22 cellular contexts compared by ENCODE assay signal in the genomic region with DNA sequence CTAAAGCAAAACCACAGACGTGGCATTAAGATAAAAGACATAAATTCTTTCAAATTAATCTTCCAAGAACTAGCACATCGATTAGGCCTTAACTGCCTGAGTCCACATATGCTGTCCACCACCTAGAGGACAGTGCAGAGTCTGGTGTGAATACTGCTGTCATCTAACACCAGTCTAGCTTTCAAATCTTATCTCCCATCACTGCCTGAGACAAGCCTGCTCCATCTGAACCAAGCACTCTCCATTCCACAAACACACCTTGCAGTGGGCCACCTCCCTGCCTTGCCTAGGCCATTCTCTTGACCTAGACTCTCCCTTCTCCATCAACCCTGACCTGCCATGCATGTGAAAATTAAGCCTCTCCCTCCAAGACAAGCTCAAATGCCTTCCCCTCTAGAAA.
"Had no signal": no experiment of that assay in that cellular context is flagged by ENCODE, and none has a peak within 500 bp of the region (broad histone marks: within the 10 kb centered on the region; RNA-seq: fewer than 3 reads in every experiment).

No MANE protein-coding gene starts in this region.

- H3K4me3 ChIP-seq: SJSA1 had no signal

- H3K27me3 ChIP-seq: SJSA1 had no signal

- H3K4me1 Mint-ChIP-seq: activated CD4-positive, alpha-beta memory T cell treated with anti-CD3 and anti-CD28 coated beads, Interleukin-2, amount 10 ng/mL, durations not matched to agents 7 days and 5 days; activated CD4-positive, alpha-beta T cell treated with anti-CD3 and anti-CD28 coated beads, Interleukin-2, amount 10 ng/mL, durations not matched to agents 7 days and 5 days; activated naive CD4-positive, alpha-beta T cell treated with anti-CD3 and anti-CD28 coated beads, Interleukin-2, amount 10 ng/mL, durations not matched to agents 7 days and 5 days; activated naive CD8-positive, alpha-beta T cell treated with anti-CD3 and anti-CD28 coated beads for 36 hours; T-cell had no signal

- H3K27ac Mint-ChIP-seq: activated CD4-positive, alpha-beta memory T cell treated with anti-CD3 and anti-CD28 coated beads, Interleukin-2, amount 10 ng/mL, durations not matched to agents 7 days and 5 days; activated CD4-positive, alpha-beta T cell treated with anti-CD3 and anti-CD28 coated beads, Interleukin-2, amount 10 ng/mL, durations not matched to agents 7 days and 5 days; activated naive CD4-positive, alpha-beta T cell treated with anti-CD3 and anti-CD28 coated beads, Interleukin-2, amount 10 ng/mL, durations not matched to agents 7 days and 5 days; activated naive CD8-positive, alpha-beta T cell treated with anti-CD3 and anti-CD28 coated beads for 36 hours; activated T-cell treated with anti-CD3 and anti-CD28 coated beads, Interleukin-2, amount 50 U/mL, for 72 hours; activated T-helper 2 cell treated with anti-CD3 and anti-CD28 coated beads, Interferon-gamma antibody, Interleukin-2, Interleukin-4, amounts not matched to agents 10 μg/mL and 5 μg/mL and 100 μg/mL, durations not matched to agents 14 hours and 24 hours and 36 hours; T-cell had no signal

- H3K27me3 Mint-ChIP-seq: activated CD4-positive, alpha-beta memory T cell treated with anti-CD3 and anti-CD28 coated beads, Interleukin-2, amount 10 ng/mL, durations not matched to agents 7 days and 5 days; activated CD4-positive, alpha-beta T cell treated with anti-CD3 and anti-CD28 coated beads, Interleukin-2, amount 10 ng/mL, durations not matched to agents 7 days and 5 days; activated naive CD8-positive, alpha-beta T cell treated with anti-CD3 and anti-CD28 coated beads for 36 hours; T-cell had no signal

- H3K27ac ChIP-seq: KMS-11, SJSA1 had no signal

- DNase-seq: activated CD4-positive, alpha-beta memory T cell treated with anti-CD3 and anti-CD28 coated beads, Interleukin-2, amount 10 ng/mL, durations not matched to agents 7 days and 5 days; activated CD4-positive, alpha-beta T cell treated with anti-CD3 and anti-CD28 coated beads, Interleukin-2, amount 10 ng/mL, durations not matched to agents 7 days and 5 days; activated CD4-positive, CD25-positive, alpha-beta regulatory T cell; activated gamma-delta T cell treated with Interleukin-2 at 50 U/mL for 16 hours; activated naive CD4-positive, alpha-beta T cell treated with anti-CD3 and anti-CD28 coated beads, Interleukin-2, amount 10 ng/mL, durations not matched to agents 7 days and 5 days; activated naive CD8-positive, alpha-beta T cell treated with anti-CD3 and anti-CD28 coated beads for 36 hours; activated T-cell treated with anti-CD3 and anti-CD28 coated beads for 4 hours; activated T-cell treated with anti-CD3 and anti-CD28 coated beads, Interleukin-2, amount 50 U/mL, for 72 hours; MM.1S; NCI-H1105; NCI-H1436; NCI-H1694 treated with DMSO at 0.1 percent for 48 hours; NCI-H2081; NCI-H524; PC-3; SHP77; T-cell; T-helper 2 cell; T1000 had no signal

- H3K36me3 Mint-ChIP-seq: activated naive CD4-positive, alpha-beta T cell treated with anti-CD3 and anti-CD28 coated beads, Interleukin-2, amount 10 ng/mL, durations not matched to agents 7 days and 5 days; activated naive CD8-positive, alpha-beta T cell treated with anti-CD3 and anti-CD28 coated beads for 36 hours; T-cell had no signal

- H3K36me3 ChIP-seq: SJSA1 had no signal

- H3K4me3 Mint-ChIP-seq: activated CD4-positive, alpha-beta memory T cell treated with anti-CD3 and anti-CD28 coated beads, Interleukin-2, amount 10 ng/mL, durations not matched to agents 7 days and 5 days; activated CD4-positive, alpha-beta T cell treated with anti-CD3 and anti-CD28 coated beads, Interleukin-2, amount 10 ng/mL, durations not matched to agents 7 days and 5 days; activated naive CD4-positive, alpha-beta T cell treated with anti-CD3 and anti-CD28 coated beads, Interleukin-2, amount 10 ng/mL, durations not matched to agents 7 days and 5 days; activated naive CD8-positive, alpha-beta T cell treated with anti-CD3 and anti-CD28 coated beads for 36 hours; activated T-cell treated with anti-CD3 and anti-CD28 coated beads, Interleukin-2, amount 50 U/mL, for 72 hours; T-cell had no signal

- H3K9me3 ChIP-seq: SJSA1 had no signal

- H3K9me3 Mint-ChIP-seq: activated CD4-positive, alpha-beta memory T cell treated with anti-CD3 and anti-CD28 coated beads, Interleukin-2, amount 10 ng/mL, durations not matched to agents 7 days and 5 days; activated CD4-positive, alpha-beta T cell treated with anti-CD3 and anti-CD28 coated beads, Interleukin-2, amount 10 ng/mL, durations not matched to agents 7 days and 5 days; activated naive CD4-positive, alpha-beta T cell treated with anti-CD3 and anti-CD28 coated beads, Interleukin-2, amount 10 ng/mL, durations not matched to agents 7 days and 5 days; activated naive CD8-positive, alpha-beta T cell treated with anti-CD3 and anti-CD28 coated beads for 36 hours; activated T-cell treated with anti-CD3 and anti-CD28 coated beads, Interleukin-2, amount 50 U/mL, for 72 hours; activated T-helper 2 cell treated with anti-CD3 and anti-CD28 coated beads, Interferon-gamma antibody, Interleukin-2, Interleukin-4, amounts not matched to agents 10 μg/mL and 5 μg/mL and 100 μg/mL, durations not matched to agents 14 hours and 24 hours and 36 hours; T-cell had no signal

- H3K4me1 ChIP-seq: SJSA1 had no signal

- ATAC-seq: activated T-cell treated with anti-CD3 and anti-CD28 coated beads, Interleukin-2, amount 50 U/mL, for 72 hours; PC-3; T-cell had no signal
